In genomic region chr14:101928415-101928841, GRCh38 we compare ENCODE assay signal across 1 cellular context.
TF ChIP-seq lines count a peak whose summit lies in the region.

No MANE protein-coding gene starts in this region.

TF ChIP-seq in SK-N-SH, 30 proteins besides CTCF, POLR2A, EP300 and RAD21 (continued from another document):
- TF ChIP-seq USF1 (IDR thresholded peaks at IDR 0.05; ENCODE audit: borderline replicate concordance, low read depth) (no peak), POLR2AphosphoS5 (IDR thresholded peaks at IDR 0.05; ENCODE audit: low read depth, low read length) (no peak), RFX5 (IDR thresholded peaks at IDR 0.05; ENCODE audit: low read length) (no peak), PBX3 (IDR thresholded peaks at IDR 0.05) (no peak), GABPA (IDR thresholded peaks at IDR 0.05; ENCODE audit: low read depth) (no peak), REST (IDR thresholded peaks at IDR 0.05; ENCODE audit: low read depth, low read length) (no peak)
- TF ChIP-seq, protein P1, sequence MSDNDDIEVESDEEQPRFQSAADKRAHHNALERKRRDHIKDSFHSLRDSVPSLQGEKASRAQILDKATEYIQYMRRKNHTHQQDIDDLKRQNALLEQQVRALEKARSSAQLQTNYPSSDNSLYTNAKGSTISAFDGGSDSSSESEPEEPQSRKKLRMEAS (IDR thresholded peaks at IDR 0.05; ENCODE audit: low read depth) = no peak
